ENCODE assay signal across 28 cellular contexts in genomic region chr1:71074681-71075080, GRCh38. TPM values are rescaled to one million over a fixed set of nuclear protein-coding genes. Genes with fewer than 3 reads are reported as not detected.
DNase-seq lines count a peak whose midpoint lies in the region; ATAC-seq, FAIRE-seq and TF ChIP-seq lines count a peak whose summit lies in the region.
"Had no signal": no experiment of that assay in that cellular context is flagged by ENCODE, and none has a peak within 500 bp of the region (broad histone marks: within the 10 kb centered on the region; RNA-seq: fewer than 3 reads in every experiment).

No MANE protein-coding gene starts in this region.

- H3K4ac ChIP-seq in IMR-90 (ENCODE audit: low read depth, low read length), result no peak overlapping the region

- H2BK20ac ChIP-seq in IMR-90 (ENCODE audit: low read depth, low read length), result no peak overlapping the region

- peaks cover 21% of the 10 kb centered on the region; the same call in 1 of the 2 replicates for H4K20me1 ChIP-seq in IMR-90 (ENCODE audit: insufficient read depth, low read length)

- H2BK120ac ChIP-seq in IMR-90 (ENCODE audit: low read depth, low read length), result no peak overlapping the region

- peaks cover 41% of the 10 kb centered on the region for H3K4me1 Mint-ChIP-seq in activated T-cell treated with anti-CD3 and anti-CD28 coated beads, Interleukin-2, amount 50 U/mL, for 72 hours (ENCODE audit: low read depth)
- peaks cover 34% of the 10 kb centered on the region for H3K4me1 Mint-ChIP-seq in activated naive CD8-positive, alpha-beta T cell treated with anti-CD3 and anti-CD28 coated beads for 36 hours

- H2BK5ac ChIP-seq in IMR-90 (ENCODE audit: low read depth, low read length, poor library complexity, severe bottlenecking), result peak overlapping the region; percentile 26

- no peak overlapping the region for H2AFZ ChIP-seq in IMR-90 (replicated peaks; ENCODE audit: low read length, poor library complexity)

- in situ Hi-C loops in IMR-90 (cut with MboI; ENCODE audit: low sequenced_read_pairs) (loop anchor here (25.0 kb wide), 2 partner anchors 963 to 1188 kb away; no protein-coding TSS in a partner anchor), brain microvascular endothelial cell (cut with HindIII; ENCODE audit: low pct_ligation_motif_present, low sequenced_read_pairs) (loop anchor here (25.0 kb wide), 1 partner anchor 837 kb away; no protein-coding TSS in a partner anchor)

- no CpG with 5 or more reads among the region's 1 CpG for WGBS in IMR-90 (ENCODE audit: extremely low coverage in 2 of 2, insufficient read length in 1 of 2), 2 experiments

- no peaks in the 10 kb centered on the region for H3K4me1 ChIP-seq in IMR-90 (ENCODE audit: control insufficient read depth, insufficient read depth, low read length)

- no TSS peak for BruUV-seq in IMR-90 (replicated peaks; lab: Mats Ljungman, UMichigan)

- CTCF ChIA-PET in IMR-90 (lab: Yijun Ruan, JAX), result no interaction called here

- H2AK9ac ChIP-seq in IMR-90 (replicated peaks; ENCODE audit: low read depth, low read length, poor library complexity), result no peak overlapping the region

- no peak for TF ChIP-seq RAD21 in IMR-90 (IDR thresholded peaks at IDR 0.05; ENCODE audit: low read length)

- no peak overlapping the region; a peak in 1 of 4 replicates for H4K8ac ChIP-seq in IMR-90 (ENCODE audit: low read depth in 2 of 2, low read length in 2 of 2)

- peak overlapping the region; percentile 58 for H3K27ac Mint-ChIP-seq in activated T-cell treated with anti-CD3 and anti-CD28 coated beads, Interleukin-2, amount 50 U/mL, for 72 hours
- H3K27ac Mint-ChIP-seq in activated naive CD8-positive, alpha-beta T cell treated with anti-CD3 and anti-CD28 coated beads for 36 hours, result peak overlapping the region; percentile 2

- H3K27ac ChIP-seq in IMR-90 (ENCODE audit: insufficient read depth, low read length), result no peak overlapping the region
- H3K27ac ChIP-seq in brain microvascular endothelial cell, result no peak overlapping the region
- H3K27ac ChIP-seq: ascending aorta, C4-2B, esophagus muscularis mucosa, gastroesophageal sphincter, suprapubic skin, uterus had no signal

- no peak for FAIRE-seq in H54 (lab: Jason Lieb, UNC)
- FAIRE-seq: GM19239, K562 had no signal

- H3K23ac ChIP-seq in IMR-90 (ENCODE audit: low read depth, low read length), result no peak overlapping the region

- H3K27me3 Mint-ChIP-seq in activated T-cell treated with anti-CD3 and anti-CD28 coated beads, Interleukin-2, amount 50 U/mL, for 72 hours (ENCODE audit: low read depth), result no peaks in the 10 kb centered on the region
- no peaks in the 10 kb centered on the region for H3K27me3 Mint-ChIP-seq in activated naive CD8-positive, alpha-beta T cell treated with anti-CD3 and anti-CD28 coated beads for 36 hours

- no peak overlapping the region for H2BK15ac ChIP-seq in IMR-90 (ENCODE audit: low read depth, low read length)

- dilution Hi-C loops in IMR-90 (cut with HindIII; ENCODE audit: low sequenced_read_pairs, unreplicated experiment), result no loop called here

- H3K9me3 ChIP-seq in IMR-90 (ENCODE audit: control insufficient read depth, insufficient read depth, low read length), result no peaks in the 10 kb centered on the region
- H3K9me3 ChIP-seq: ascending aorta, esophagus muscularis mucosa, gastroesophageal sphincter, suprapubic skin, uterus had no signal

- H3K36me3 Mint-ChIP-seq in activated T-cell treated with anti-CD3 and anti-CD28 coated beads, Interleukin-2, amount 50 U/mL, for 72 hours (ENCODE audit: insufficient read depth in 2 of 2), result peaks cover 15 to 41% of the 10 kb centered on the region in 2 donors
- peaks cover 41% of the 10 kb centered on the region for H3K36me3 Mint-ChIP-seq in activated naive CD8-positive, alpha-beta T cell treated with anti-CD3 and anti-CD28 coated beads for 36 hours

- TF ChIP-seq CTCF in IMR-90 (conservative IDR thresholded peaks at IDR 0.05; ENCODE audit: low read depth, low read length) (no peak), brain microvascular endothelial cell (IDR thresholded peaks at IDR 0.05; ENCODE audit: low read depth, low read length, missing control alignments) (no peak)

- no peak overlapping the region for H3K4me3 ChIP-seq in IMR-90 (ENCODE audit: insufficient read depth, low read depth, low read length)
- H3K4me3 ChIP-seq in brain microvascular endothelial cell (ENCODE audit: low read depth, low read length), result no peak overlapping the region
- H3K4me3 ChIP-seq: ascending aorta, esophagus muscularis mucosa, gastroesophageal sphincter, K562, lung, suprapubic skin, uterus had no signal

- H3K27me3 ChIP-seq in IMR-90 (ENCODE audit: control insufficient read depth, insufficient read depth, low read length) (no peaks in the 10 kb centered on the region), brain microvascular endothelial cell (replicated peaks) (no peaks in the 10 kb centered on the region)
- H3K27me3 ChIP-seq: ascending aorta, esophagus muscularis mucosa, gastroesophageal sphincter, suprapubic skin, uterus had no signal

- no peak overlapping the region for H3K9ac ChIP-seq in IMR-90 (ENCODE audit: low read depth, low read length)

- no peak for ATAC-seq in activated T-cell treated with anti-CD3 and anti-CD28 coated beads, Interleukin-2, amount 50 U/mL, for 72 hours (replicated peaks in 1 of 2)
- ATAC-seq in IMR-90 (ENCODE audit: low read depth), result no peak
- ATAC-seq: gastroesophageal sphincter, K562 had no signal

- no peak for DNase-seq in activated T-cell treated with anti-CD3 and anti-CD28 coated beads, Interleukin-2, amount 50 U/mL, for 72 hours
- DNase-seq in activated T-cell treated with anti-CD3 and anti-CD28 coated beads, Interleukin-2, amount 50 U/mL, for 48 hours, result no peak
- DNase-seq in IMR-90, result no peak
- DNase-seq in activated naive CD8-positive, alpha-beta T cell treated with anti-CD3 and anti-CD28 coated beads for 36 hours, result no peak
- peak; percentile 24 for DNase-seq in pulmonary artery endothelial cell (ENCODE audit: low read depth, low spot score)
- no peak for DNase-seq in H54 (ENCODE audit: insufficient read length, low spot score)
- no peak for DNase-seq in brain microvascular endothelial cell
- no peak for DNase-seq in NCI-H526 (lab: John Stamatoyannopoulos, UW)
- DNase-seq: DMS153; effector CD4-positive, alpha-beta T cell; GDM1; GOT3; MV-4-11; NCI-H1694 treated with DMSO at 0.1 percent for 48 hours; NCI-H82; occipital lobe; OCI-M1; Right ventricle myocardium superior; stimulated activated CD4-positive, alpha-beta T cell treated with anti-CD3 and anti-CD28 coated beads, Interleukin-12 subunit alpha, Interleukin-12 subunit beta, amount 100 ng/mL, for 4 hours; uterus had no signal

- H3K36me3 ChIP-seq in IMR-90 (ENCODE audit: control insufficient read depth, insufficient read depth, low read length) (peaks cover 28% of the 10 kb centered on the region), brain microvascular endothelial cell (replicated peaks) (peaks cover 59% of the 10 kb centered on the region)
- H3K36me3 ChIP-seq: uterus had no signal

- H3K79me1 ChIP-seq in IMR-90 (ENCODE audit: low read depth in 1 of 2, low read length in 2 of 2), result peaks cover 25% of the 10 kb centered on the region in 2 experiments

- POLR2A ChIA-PET in IMR-90 (lab: Charles Lee; ENCODE audit: unreplicated experiment), result interaction anchor here (0.7 kb wide), 1 partner anchor 626 kb away, joined by 3 read pairs; no protein-coding TSS in a partner anchor

- no peak overlapping the region for H3K4me2 ChIP-seq in IMR-90 (ENCODE audit: low read depth, low read length)

- no peak overlapping the region for H4K5ac ChIP-seq in IMR-90 (ENCODE audit: low read depth, low read length)

- no peaks in the 10 kb centered on the region for H3K9me3 Mint-ChIP-seq in activated T-cell treated with anti-CD3 and anti-CD28 coated beads, Interleukin-2, amount 50 U/mL, for 72 hours
- H3K9me3 Mint-ChIP-seq in activated naive CD8-positive, alpha-beta T cell treated with anti-CD3 and anti-CD28 coated beads for 36 hours, result no peaks in the 10 kb centered on the region

- H3K56ac ChIP-seq in IMR-90 (ENCODE audit: extremely low read depth, insufficient read depth, low read length), result no peak overlapping the region

- H3K14ac ChIP-seq in IMR-90 (replicated peaks; ENCODE audit: low read depth, low read length), result no peak overlapping the region

- H2AK5ac ChIP-seq in IMR-90 (ENCODE audit: low read depth, low read length), result no peak overlapping the region

- peak overlapping the region in 1 of 2 donors; percentile 9 for H3K4me3 Mint-ChIP-seq in activated T-cell treated with anti-CD3 and anti-CD28 coated beads, Interleukin-2, amount 50 U/mL, for 72 hours
- no peak overlapping the region for H3K4me3 Mint-ChIP-seq in activated naive CD8-positive, alpha-beta T cell treated with anti-CD3 and anti-CD28 coated beads for 36 hours

- no peak overlapping the region for H4K91ac ChIP-seq in IMR-90 (ENCODE audit: insufficient read depth, low read depth, low read length)

- H3K18ac ChIP-seq in IMR-90 (ENCODE audit: low read depth, low read length), result no peak overlapping the region

- TF ChIP-seq POLR2A in IMR-90 (IDR thresholded peaks at IDR 0.05; ENCODE audit: low read depth, low read length), result no peak
- no peak for TF ChIP-seq POLR2A in H54 (IDR thresholded peaks at IDR 0.05; ENCODE audit: low read depth, low read length)

- no peaks in the 10 kb centered on the region; the same call in 1 of the 2 replicates for H3K9me1 ChIP-seq in IMR-90 (ENCODE audit: insufficient read depth, low read length)

- intact Hi-C loops in IMR-90 (cut with micrococcal nuclease), result no loop called here

TF ChIP-seq in IMR-90, 13 proteins besides CTCF, POLR2A, EP300 and RAD21 (continues in another document):
- no peak for TF ChIP-seq SMC3 (IDR thresholded peaks at IDR 0.05; ENCODE audit: low read depth, low read length)
- no peak for TF ChIP-seq BHLHE40 (IDR thresholded peaks at IDR 0.05; ENCODE audit: low read depth, low read length)
- TF ChIP-seq MXI1 (IDR thresholded peaks at IDR 0.05; ENCODE audit: borderline replicate concordance, low read depth, low read length), result no peak

RNA-seq across cellular contexts. Expression of gene ZRANB2, which starts 6.2 kb away (rescaled TPM):
- total RNA-seq in activated T-cell treated with anti-CD3 and anti-CD28 coated beads, Interleukin-2, amount 50 U/mL, for 72 hours, result 100 to 1,000 TPM in 1 of 2 donors, 10 to 100 TPM in 1; 93.6 to 104 TPM
- total RNA-seq in IMR-90 (2012; rRNA removed), result 23.7 and 41.7 TPM in 2 replicates
- polyA plus RNA-seq in IMR-90 (2012; rRNA removed), result 58.9 and 67.2 TPM in 2 replicates
- polyA plus RNA-seq in IMR-90 (2012; cell fraction: cytosol; rRNA removed), result 3.0 and 3.7 TPM in 2 replicates
- 13.8 and 232 TPM in 2 replicates for polyA plus RNA-seq in IMR-90 (2012; cell fraction: nucleus; rRNA removed; ENCODE audit: low replicate concordance)
- total RNA-seq in activated naive CD8-positive, alpha-beta T cell treated with anti-CD3 and anti-CD28 coated beads for 36 hours, result 100 to 1,000 TPM; 110 to 116 TPM
- 43.2 and 44.9 TPM in 2 replicates for total RNA-seq in pulmonary artery endothelial cell

RNA-seq across cellular contexts. Expression of gene PTGER3, which starts 27.1 kb away (rescaled TPM):
- total RNA-seq in activated T-cell treated with anti-CD3 and anti-CD28 coated beads, Interleukin-2, amount 50 U/mL, for 72 hours, result under 1 TPM in 1 of 2 donors, not detected in 1; 0.05 TPM
- under 0.01 TPM in 1 of 2 replicates, not detected in the other for total RNA-seq in IMR-90 (2012; rRNA removed)
- polyA plus RNA-seq in IMR-90 (2012; rRNA removed), result not detected in 2 replicates
- not detected in 2 replicates for polyA plus RNA-seq in IMR-90 (2012; cell fraction: cytosol; rRNA removed)
- 0.05 TPM in 1 of 2 replicates, not detected in the other for polyA plus RNA-seq in IMR-90 (2012; cell fraction: nucleus; rRNA removed; ENCODE audit: low replicate concordance)
- not detected for total RNA-seq in activated naive CD8-positive, alpha-beta T cell treated with anti-CD3 and anti-CD28 coated beads for 36 hours
- total RNA-seq in pulmonary artery endothelial cell, result under 0.01 TPM in 1 of 2 replicates, not detected in the other
